8 cellular contexts compared by ENCODE assay signal in genomic region chr9:121741919-121742283, GRCh38.
DNase-seq lines count a peak whose midpoint lies in the region; ATAC-seq, FAIRE-seq and TF ChIP-seq lines count a peak whose summit lies in the region.
"Not testable (repeated sequence)": the region's sequence is repeated elsewhere in the genome, so short reads cannot be mapped to it uniquely, and the experiment has no call there.

No MANE protein-coding gene starts in this region.

- not testable (repeated sequence) for H3K36me3 ChIP-seq in RWPE2 (ENCODE audit: low read depth); mammary epithelial cell (ENCODE audit: insufficient read depth, low read length); gastroesophageal sphincter; rectal smooth muscle tissue (ENCODE audit: control insufficient read depth, insufficient read depth, low read length); tibial nerve
- peaks cover 0 to 12% of the 10 kb centered on the region in 2 experiments; a peak in 3 of 5 replicates for H3K36me3 ChIP-seq in HepG2 (replicated peaks in 1 of 2; ENCODE audit: control insufficient read depth in 1 of 2, insufficient read depth in 2 of 2, low read length in 2 of 2)

- peaks cover 34% of the 10 kb centered on the region for H3K4me1 ChIP-seq in RWPE2 (ENCODE audit: insufficient read depth, poor library complexity, severe bottlenecking)
- peaks cover 69% of the 10 kb centered on the region for H3K4me1 ChIP-seq in mammary epithelial cell (ENCODE audit: insufficient read depth, low read length)
- peaks cover 3 to 99% (median 68%) of the 10 kb centered on the region in 3 donors for H3K4me1 ChIP-seq in gastroesophageal sphincter
- peaks cover 82% of the 10 kb centered on the region for H3K4me1 ChIP-seq in HepG2 (ENCODE audit: insufficient read depth, low read length)
- peaks cover 64% of the 10 kb centered on the region for H3K4me1 ChIP-seq in rectal smooth muscle tissue (ENCODE audit: control insufficient read depth, insufficient read depth, low read length)
- peaks cover 0 to 95% (median 79%) of the 10 kb centered on the region in 4 donors for H3K4me1 ChIP-seq in tibial nerve

- TF ChIP-seq RAD21 in HepG2 (CRISPR knock-in tag; IDR thresholded peaks at IDR 0.05) = not testable (repeated sequence)

- TF ChIP-seq POLR2A in gastroesophageal sphincter (IDR thresholded peaks at IDR 0.05); HepG2 (IDR thresholded peaks at IDR 0.05; ENCODE audit: insufficient read depth in 1 of 2, low read depth in 2 of 2, low read length in 2 of 2); tibial nerve (IDR thresholded peaks at IDR 0.05): not testable (repeated sequence)

- dilution Hi-C loops in mammary epithelial cell (cut with HindIII; ENCODE audit: low sequenced_read_pairs) = not testable (repeated sequence)

- peaks cover 32% of the 10 kb centered on the region for H3K4me1 Mint-ChIP-seq in HFFc6 (ENCODE audit: low read depth)

- not testable (repeated sequence) for H3K27me3 ChIP-seq in RWPE2 (ENCODE audit: insufficient read depth, poor library complexity, severe bottlenecking); mammary epithelial cell (ENCODE audit: insufficient read depth, low read length); gastroesophageal sphincter; HepG2 (ENCODE audit: control insufficient read depth in 1 of 2, insufficient read depth in 2 of 2, low read length in 2 of 2); rectal smooth muscle tissue (ENCODE audit: control insufficient read depth, insufficient read depth, low read length); tibial nerve

- not testable (repeated sequence) for H3K9me3 Mint-ChIP-seq in HFFc6

- peak overlapping the region; percentile 49; the same call in 1 of the 2 replicates for H3K27ac Mint-ChIP-seq in HFFc6

- H3K79me2 ChIP-seq in mammary epithelial cell (ENCODE audit: insufficient read depth, low read length) = peaks cover 99% of the 10 kb centered on the region
- H3K79me2 ChIP-seq in HepG2 (ENCODE audit: insufficient read depth, low read length) = peaks cover 84% of the 10 kb centered on the region

- H3K9ac ChIP-seq in mammary epithelial cell (ENCODE audit: insufficient read depth, low read length); HepG2 (ENCODE audit: insufficient read depth, low read depth, low read length); rectal smooth muscle tissue (ENCODE audit: low read length): not testable (repeated sequence)

- not testable (repeated sequence) for TF ChIP-seq EP300 in gastroesophageal sphincter (IDR thresholded peaks at IDR 0.05); HepG2 (IDR thresholded peaks at IDR 0.05; ENCODE audit: low read depth in 2 of 2, low read length in 2 of 2); HepG2 (CRISPR knock-in tag; IDR thresholded peaks at IDR 0.05; ENCODE audit: borderline replicate concordance); tibial nerve (IDR thresholded peaks at IDR 0.05)

- not testable (repeated sequence) for H3K36me3 Mint-ChIP-seq in HFFc6 (ENCODE audit: low read depth)

- H3K27me3 Mint-ChIP-seq in HFFc6 (ENCODE audit: insufficient read depth) = not testable (repeated sequence)

- in situ Hi-C loops in mammary epithelial cell (cut with MboI; ENCODE audit: low sequenced_read_pairs in 2 of 2) = not testable (repeated sequence)
- in situ Hi-C loops in HepG2 (cut with HindIII; ENCODE audit: extremely low pct_ligation_motif_present, low pct_unique_long_range_greater_than_20kb) = loop anchor here (10.0 to 25.0 kb wide), 2 partner anchors 123 to 245 kb away; no protein-coding TSS in a partner anchor

- CTCF ChIA-PET in mammary epithelial cell (lab: Charles Lee; ENCODE audit: low non-redundant PET); HepG2 (lab: Yijun Ruan, JAX; ENCODE audit: low intra/inter-chr PET ratio, low total read pairs): not testable (repeated sequence)

- 11% methylated on average over 3 of the region's 4 CpGs for WGBS in mammary epithelial cell (ENCODE audit: low coverage, missing lambda C conversion rate)
- WGBS in gastroesophageal sphincter (ENCODE audit: low coverage in 1 of 2), 2 donors = no CpG with 5 or more reads among the region's 4 CpGs
- 100% methylated on average over 2 of the region's 4 CpGs for WGBS in HepG2 (ENCODE audit: low lambda C conversion rate)
- 72 to 79% methylated on average over 4 of the region's 4 CpGs for WGBS in tibial nerve, 2 donors

- H3K4me3 Mint-ChIP-seq in HFFc6 = not testable (repeated sequence)

- not testable (repeated sequence) for H2AFZ ChIP-seq in mammary epithelial cell (ENCODE audit: low read depth, low read length); HepG2 (ENCODE audit: low read length)

- TF ChIP-seq CTCF in C4-2B (conservative IDR thresholded peaks at IDR 0.05); HFFc6 (IDR thresholded peaks at IDR 0.05); RWPE2 (IDR thresholded peaks at IDR 0.05; ENCODE audit: poor library complexity, severe bottlenecking); mammary epithelial cell (conservative IDR thresholded peaks at IDR 0.05 in 1 of 2, IDR thresholded peaks at IDR 0.05 in 1 of 2; ENCODE audit: extremely low read depth in 1 of 2, insufficient read depth in 1 of 2, low read depth in 1 of 2, low read length in 2 of 2); gastroesophageal sphincter (IDR thresholded peaks at IDR 0.05); HepG2 (CRISPR knock-in tag; IDR thresholded peaks at IDR 0.05); tibial nerve (IDR thresholded peaks at IDR 0.05): not testable (repeated sequence)

- H3K4me2 ChIP-seq in mammary epithelial cell (ENCODE audit: insufficient read depth, low read depth, low read length) = not testable (repeated sequence)
- H3K4me2 ChIP-seq in HepG2 (ENCODE audit: low read depth, low read length) = peak overlapping the region; percentile 92; the same call in 1 of the 2 replicates

- not testable (repeated sequence) for H3K4me3 ChIP-seq in RWPE2 (ENCODE audit: severe bottlenecking); mammary epithelial cell (replicated peaks in 1 of 3; ENCODE audit: insufficient read depth in 1 of 3, low read depth in 2 of 3, low read length in 3 of 3); gastroesophageal sphincter; HepG2 (replicated peaks in 1 of 3; ENCODE audit: insufficient read depth in 1 of 3, low read depth in 2 of 3, low read length in 3 of 3); rectal smooth muscle tissue (ENCODE audit: low read length); tibial nerve

- intact Hi-C loops in mammary epithelial cell (cut with micrococcal nuclease) (loop anchor here (2.0 kb wide), 1 partner anchor 251 kb away; no protein-coding TSS in a partner anchor), HepG2 (cut with micrococcal nuclease; ENCODE audit: unreplicated experiment) (loop anchor here (5.0 to 10.0 kb wide), 2 partner anchors 83 to 195 kb away; no protein-coding TSS in a partner anchor)

- ATAC-seq in RWPE2 (ENCODE audit: low read depth); gastroesophageal sphincter; HepG2: not testable (repeated sequence)

- DNase-seq in HFFc6 (peak; percentile 28), mammary epithelial cell (peak; percentile 40)
- DNase-seq in RWPE2 (ENCODE audit: low spot score); HepG2 (ENCODE audit: low spot score); tibial nerve (ENCODE audit: low spot score in 2 of 2): not testable (repeated sequence)

- not testable (repeated sequence) for BruUV-seq in mammary epithelial cell (replicated peaks; lab: Mats Ljungman, UMichigan); HepG2 (replicated peaks; lab: Mats Ljungman, UMichigan)

- H3K27ac ChIP-seq in C4-2B (peak overlapping the region; percentile 52; the same call in 1 of the 2 replicates), RWPE2 (ENCODE audit: poor library complexity, severe bottlenecking) (peak overlapping the region; percentile 49), mammary epithelial cell (ENCODE audit: insufficient read depth, low read depth, low read length) (peak overlapping the region; percentile 40), gastroesophageal sphincter (peak overlapping the region in 3 of 4 donors; percentile 87 to 92 (median 91)), rectal smooth muscle tissue (ENCODE audit: low read depth, low read length) (peak overlapping the region; percentile 51), tibial nerve (peak overlapping the region; percentile 54 to 99 (median 90))
- H3K27ac ChIP-seq in HepG2 (ENCODE audit: extremely low read length, insufficient read depth, low read length) = not testable (repeated sequence)

- H3K9me3 ChIP-seq in RWPE2 (ENCODE audit: severe bottlenecking); mammary epithelial cell (replicated peaks; ENCODE audit: insufficient read depth, low read length); gastroesophageal sphincter; HepG2 (ENCODE audit: low read length); tibial nerve: not testable (repeated sequence)

- not testable (repeated sequence) for H4K20me1 ChIP-seq in mammary epithelial cell (ENCODE audit: insufficient read depth, low read length); HepG2 (ENCODE audit: insufficient read depth, low read length)

- not testable (repeated sequence) for FAIRE-seq in HepG2 (lab: Jason Lieb, UNC)

- POLR2A ChIA-PET in HepG2 (lab: Yijun Ruan, JAX) = interaction anchor here (2.0 kb wide), 1 partner anchor 9 kb away, joined by 9 read pairs; no protein-coding TSS in a partner anchor
